ENCODE assay signal across 35 cellular contexts in genomic region chr21:39671986-39672385, GRCh38. TPM values are rescaled to one million over a fixed set of nuclear protein-coding genes. Genes with fewer than 3 reads are reported as not detected.
"Had no signal": no experiment of that assay in that cellular context is flagged by ENCODE, and none has a peak within 500 bp of the region (broad histone marks: within the 10 kb centered on the region; RNA-seq: fewer than 3 reads in every experiment).

No MANE protein-coding gene starts in this region.

- DNase-seq: Karpas-422, Kasumi-1, KG1, MG63, MM.1S, NCI-H1048, NCI-H1092, NCI-H1092 treated with DMSO at 0.1 percent for 48 hours, NCI-H1105, NCI-H1105 treated with DMSO at 0.1 percent for 48 hours, NCI-H1417, NCI-H1417 treated with DMSO at 0.1 percent for 48 hours, NCI-H1436 treated with DMSO at 0.1 percent for 48 hours, NCI-H146, NCI-H1694, NCI-H1694 treated with DMSO at 0.1 percent for 48 hours, NCI-H187, NCI-H187 treated with DMSO at 0.1 percent for 48 hours, NCI-H1930, NCI-H2029, NCI-H2029 treated with DMSO at 0.1 percent for 48 hours, NCI-H2081, NCI-H2081 treated with DMSO at 0.1 percent for 48 hours, NCI-H2107, NCI-H2171, NCI-H2171 treated with DMSO at 0.1 percent for 48 hours, NCI-H2227 treated with DMSO at 0.1 percent for 48 hours, NCI-H226, NCI-H345, NCI-H446, NCI-H446 treated with DMSO at 0.1 percent for 48 hours, NCI-H510A had no signal

- H3K27me3 ChIP-seq: MG63 had no signal

- H3K9ac ChIP-seq: KMS-11 had no signal

- H3K36me3 ChIP-seq: MG63 had no signal

- H3K4me3 ChIP-seq: MG63 had no signal

- H3K4me2 ChIP-seq: KMS-11 had no signal

- H3K27ac ChIP-seq: KMS-11 had no signal

RNA-seq across cellular contexts. Expression of gene B3GALT5, which starts 59.2 kb away (rescaled TPM):
- total RNA-seq: MCF 10A, NCI-H460 had no signal
